ENCODE assay signal across 8 cellular contexts in genomic region chr11:12087075-12087775, GRCh38. TPM values are rescaled to one million over a fixed set of nuclear protein-coding genes. Genes with fewer than 3 reads are reported as not detected.
DNase-seq lines count a peak whose midpoint lies in the region; ATAC-seq and TF ChIP-seq lines count a peak whose summit lies in the region.

No MANE protein-coding gene starts in this region.

- no peak overlapping the region for H3K4me2 ChIP-seq in GM23338

- H3K27me3 ChIP-seq in BJ (ENCODE audit: control insufficient read depth, insufficient read depth, low read length) (no peaks in the 10 kb centered on the region), GM23338 (ENCODE audit: insufficient read depth) (no peaks in the 10 kb centered on the region), body of pancreas (no peaks in the 10 kb centered on the region), lower lobe of right lung (ENCODE audit: low read depth) (no peaks in the 10 kb centered on the region), vagina (no peaks in the 10 kb centered on the region)

- H2AFZ ChIP-seq in GM23338, result 0 out of 2 replicates have a peak overlapping the region, but pooled peaks have one; percentile 7

- H3K36me3 ChIP-seq in BJ (ENCODE audit: control insufficient read depth, insufficient read depth, low read length) (no peaks in the 10 kb centered on the region), GM23338 (ENCODE audit: insufficient read depth) (no peaks in the 10 kb centered on the region), body of pancreas (replicated peaks in 1 of 2; ENCODE audit: insufficient read depth in 1 of 2, low read depth in 2 of 2) (no peaks in the 10 kb centered on the region), lower lobe of right lung (no peaks in the 10 kb centered on the region), vagina (no peaks in the 10 kb centered on the region)

- H3K9me2 ChIP-seq in GM23338 (ENCODE audit: insufficient read depth), result no peaks in the 10 kb centered on the region

- no peak overlapping the region for H3K27ac Mint-ChIP-seq in GM23338

- H3K36me3 Mint-ChIP-seq in GM23338 (ENCODE audit: low read depth), result no peaks in the 10 kb centered on the region

- H3K9me3 Mint-ChIP-seq in GM23338, result no peaks in the 10 kb centered on the region

- H3K9me3 ChIP-seq in body of pancreas (no peaks in the 10 kb centered on the region), lower lobe of right lung (no peaks in the 10 kb centered on the region), vagina (no peaks in the 10 kb centered on the region)

- H3K4me3 Mint-ChIP-seq in GM23338, result no peak overlapping the region

- peak; percentile 71 for ATAC-seq in GM23338
- no peak for ATAC-seq in body of pancreas
- ATAC-seq in lower lobe of right lung, result peak; percentile 38 to 44

- POLR2A ChIA-PET in BJ (lab: Charles Lee), result interaction anchor here (0.6 to 3.0 kb wide), 10 partner anchors 11 to 721 kb away, joined by 3 to 19 read pairs (median 6); no protein-coding TSS in a partner anchor

- H3K4me1 Mint-ChIP-seq in GM23338, result peaks cover 12% of the 10 kb centered on the region

- TF ChIP-seq CTCF in BJ (IDR thresholded peaks at IDR 0.05; ENCODE audit: insufficient read depth, low read depth, low read length) (peak; percentile 41), GM23338 (conservative IDR thresholded peaks at IDR 0.05; ENCODE audit: low read depth in 2 of 2) (no peak), body of pancreas (IDR thresholded peaks at IDR 0.05) (no peak), lower lobe of right lung (IDR thresholded peaks at IDR 0.05) (peak; percentile 21), vagina (IDR thresholded peaks at IDR 0.05) (no peak)

- H3F3A ChIP-seq in GM23338 (replicated peaks; ENCODE audit: low read depth), result no peaks in the 10 kb centered on the region

- peaks cover 12% of the 10 kb centered on the region for H3K27me3 Mint-ChIP-seq in GM23338 (ENCODE audit: insufficient read depth, low read depth, poor library complexity)

- DNase-seq in BJ (ENCODE audit: low read depth) (no peak), GM23338 (ENCODE audit: low spot score) (peak; percentile 36), RPMI8226 (peak; percentile 59), body of pancreas (no peak), lower lobe of right lung (peak; percentile 68), vagina (ENCODE audit: extremely low spot score in 2 of 2) (no peak), NCI-H446 treated with DMSO at 0.1 percent for 48 hours (lab: John Stamatoyannopoulos, UW) (no peak), NCI-H1436 treated with DMSO at 0.1 percent for 48 hours (lab: John Stamatoyannopoulos, UW) (no peak)

- no peak for TF ChIP-seq POLR2A in body of pancreas (IDR thresholded peaks at IDR 0.05)
- TF ChIP-seq POLR2A in vagina (IDR thresholded peaks at IDR 0.05), result no peak

- no peaks in the 10 kb centered on the region for H3K79me2 ChIP-seq in GM23338 (replicated peaks; ENCODE audit: insufficient read depth)

- H4K20me1 ChIP-seq in GM23338 (replicated peaks; ENCODE audit: insufficient read depth), result no peaks in the 10 kb centered on the region

- H3K4me3 ChIP-seq in BJ (ENCODE audit: low read depth, low read length), result peak overlapping the region; percentile 44
- no peak overlapping the region for H3K4me3 ChIP-seq in GM23338
- no peak overlapping the region for H3K4me3 ChIP-seq in body of pancreas
- H3K4me3 ChIP-seq in lower lobe of right lung, result no peak overlapping the region
- H3K4me3 ChIP-seq in vagina, result no peak overlapping the region

- CTCF ChIA-PET in BJ (lab: Yijun Ruan, JAX), result interaction anchor here (0.7 to 5.3 kb wide), 24 partner anchors 10 to 201 kb away, joined by 3 to 44 read pairs (median 5); partner anchors contain the start of gene MICAL2

- H3K27ac ChIP-seq in GM23338 (ENCODE audit: low read depth) (no peak overlapping the region), body of pancreas (peak overlapping the region in 3 of 4 donors; percentile 26 to 65 (median 50)), lower lobe of right lung (peak overlapping the region; percentile 82), vagina (peak overlapping the region; percentile 88)

- H3K4me1 ChIP-seq in GM23338 (ENCODE audit: insufficient read depth) (0 out of 2 replicates have a peak, but pooled peaks cover 2% of the 10 kb centered on the region), body of pancreas (no peaks in the 10 kb centered on the region), lower lobe of right lung (peaks cover 70% of the 10 kb centered on the region), vagina (peaks cover 52% of the 10 kb centered on the region)

- 79 to 82% methylated on average over 7 of the region's 7 CpGs for WGBS in body of pancreas, 2 donors

- intact Hi-C loops in body of pancreas (cut with DNase I), result no loop called here
- intact Hi-C loops in lower lobe of right lung (cut with DNase I), result no loop called here
- intact Hi-C loops in vagina (cut with DNase I), result loop anchor here (10.0 kb wide), 1 partner anchor 138 kb away; no protein-coding TSS in a partner anchor

TF ChIP-seq in GM23338, 12 proteins besides CTCF, POLR2A, EP300 and RAD21 (continues in another document):
- TF ChIP-seq EZH2 (IDR thresholded peaks at IDR 0.05; ENCODE audit: low read depth, unreplicated experiment), result no peak
- no peak for TF ChIP-seq NANOG (IDR thresholded peaks at IDR 0.05; ENCODE audit: borderline replicate concordance)
- no peak for TF ChIP-seq POLR2AphosphoS5 (IDR thresholded peaks at IDR 0.05; ENCODE audit: low read depth)
- TF ChIP-seq REST (IDR thresholded peaks at IDR 0.05; ENCODE audit: unreplicated experiment), result no peak
- TF ChIP-seq EZH2phosphoT487 (IDR thresholded peaks at IDR 0.05; ENCODE audit: unreplicated experiment), result no peak
- no peak for TF ChIP-seq JUNB (IDR thresholded peaks at IDR 0.05; ENCODE audit: unreplicated experiment)

RNA-seq across cellular contexts. Expression of gene MICAL2, which starts 23.2 kb away (rescaled TPM):
- 114 and 135 TPM in 2 replicates for polyA plus RNA-seq in BJ (2011; rRNA removed)
- 200 and 221 TPM in 2 replicates for polyA minus RNA-seq in BJ (2011; rRNA and poly(A)+ RNA removed)
- total RNA-seq in GM23338 (2014; rRNA removed; shearing (Covaris generic)), result 1.4 and 1.7 TPM in 2 replicates
- polyA plus RNA-seq in GM23338 (2016; fragmentation: Nextera tagmentation; extraction: Ambion mirVana), result 0.66 and 1.5 TPM in 2 replicates
- 10 to 100 TPM; 16.6 to 24.4 TPM for total RNA-seq in body of pancreas
- total RNA-seq in lower lobe of right lung, result 127 TPM
- 41.7 TPM for total RNA-seq in vagina

Comparison
In these comparisons a context has a peak if more than half of its experiments do, and no peak if none do; other contexts are left out.
1. DNase-seq: peak in GM23338 (single experiment), RPMI8226 (single experiment) and lower lobe of right lung (single experiment); none in BJ (single experiment), body of pancreas (0 of 4), vagina (0 of 2), NCI-H446 treated with DMSO at 0.1 percent for 48 hours (single experiment) and NCI-H1436 treated with DMSO at 0.1 percent for 48 hours (single experiment).
2. CTCF ChIP-seq: peak in BJ (single experiment) and lower lobe of right lung (single experiment); none in GM23338 (0 of 2), body of pancreas (0 of 7) and vagina (0 of 3).